Comparison of ENCODE assay signal across 30 cellular contexts in the genomic region with DNA sequence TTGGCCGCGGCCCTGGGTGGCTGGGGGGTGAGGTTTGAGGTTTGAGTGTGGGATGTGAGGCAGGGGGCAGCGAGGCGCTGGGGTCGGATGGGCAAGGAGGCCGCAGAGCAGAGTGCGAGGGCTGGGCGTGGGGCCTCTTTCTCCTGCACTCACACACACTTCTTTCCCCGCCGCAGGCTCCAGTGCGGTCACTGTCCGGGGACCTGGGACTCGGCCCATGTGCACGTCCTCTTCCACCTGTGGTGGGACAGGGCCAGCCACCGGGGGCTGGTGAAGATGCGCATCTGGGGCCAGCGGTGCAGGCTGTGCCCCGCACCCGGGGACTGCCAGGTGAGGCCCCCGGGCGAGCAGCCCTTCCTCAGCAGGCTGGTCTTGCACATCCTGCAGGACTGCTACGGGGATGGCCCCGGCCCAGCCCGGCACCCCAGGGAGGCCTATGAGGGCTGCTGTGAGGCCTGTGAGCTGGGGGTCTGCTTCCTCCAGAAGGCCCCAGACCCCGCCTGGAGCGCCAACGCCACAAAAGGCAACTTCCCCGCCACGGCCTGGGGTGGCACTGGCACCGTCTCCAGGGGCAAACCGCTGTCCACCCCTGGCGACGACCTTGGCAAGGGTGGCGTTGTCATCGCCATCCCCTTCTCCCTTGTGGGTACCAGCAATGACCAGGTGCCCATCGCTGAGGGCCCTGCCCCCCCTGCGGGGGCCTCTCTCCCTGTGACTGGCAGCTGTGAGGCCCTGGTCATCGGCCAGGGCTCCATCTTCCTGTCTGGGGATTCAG. TPM values are rescaled to one million over a fixed set of nuclear protein-coding genes. Genes with fewer than 3 reads are reported as not detected.
DNase-seq lines count a peak whose midpoint lies in the region; ATAC-seq, FAIRE-seq and TF ChIP-seq lines count a peak whose summit lies in the region.
"Had no signal": no experiment of that assay in that cellular context is flagged by ENCODE, and none has a peak within 500 bp of the region (broad histone marks: within the 10 kb centered on the region; RNA-seq: fewer than 3 reads in every experiment).

No MANE protein-coding gene starts in this region.

- peaks cover 53% of the 10 kb centered on the region for H3K27me3 ChIP-seq in left ventricle myocardium inferior (ENCODE audit: low read depth)
- H3K27me3 ChIP-seq in prostate gland (replicated peaks; ENCODE audit: insufficient read depth) = no peaks in the 10 kb centered on the region
- H3K27me3 ChIP-seq: MG63, uterus had no signal

- intact Hi-C loops in Right ventricle myocardium inferior (cut with DNase I) = no loop called here
- intact Hi-C loops in left ventricle myocardium inferior (cut with micrococcal nuclease) = no loop called here
- intact Hi-C loops in kidney (cut with DNase I) = loop anchor here (10.0 kb wide), 1 partner anchor 137 kb away; the partner anchor contains the start of gene D2HGDH
- intact Hi-C loops in prostate gland (cut with DNase I) = no loop called here

- no peaks in the 10 kb centered on the region for H3K4me1 ChIP-seq in left ventricle myocardium inferior
- H3K4me1 ChIP-seq in kidney (ENCODE audit: control insufficient read depth in 1 of 2, insufficient read depth in 1 of 2, low read depth in 1 of 2, low read length in 2 of 2) = no peaks in the 10 kb centered on the region
- H3K4me1 ChIP-seq in prostate gland (replicated peaks) = peaks cover 5% of the 10 kb centered on the region
- H3K4me1 ChIP-seq: left lung had no signal

- H3K36me3 Mint-ChIP-seq in stimulated activated naive B cell treated with anti-CD40 and anti-IgM and Interleukin-4, amounts not matched to agents 10 μg/mL and 1 μg/mL and 100 μg/mL, for 72 hours = peaks cover 0 to 7% of the 10 kb centered on the region in 2 donors
- H3K36me3 Mint-ChIP-seq: activated CD4-positive, alpha-beta memory T cell treated with anti-CD3 and anti-CD28 coated beads for 36 hours; activated naive CD4-positive, alpha-beta T cell treated with anti-CD3 and anti-CD28 coated beads, Interleukin-2, amount 10 ng/mL, durations not matched to agents 7 days and 5 days had no signal

- H3K4me1 Mint-ChIP-seq in stimulated activated naive B cell treated with anti-CD40 and anti-IgM and Interleukin-4, amounts not matched to agents 10 μg/mL and 1 μg/mL and 100 μg/mL, for 72 hours = peaks cover 20 to 26% of the 10 kb centered on the region in 2 donors

- no peaks in the 10 kb centered on the region for H3K9me3 ChIP-seq in left ventricle myocardium inferior (replicated peaks)
- H3K9me3 ChIP-seq in KOPT-K1 (ENCODE audit: insufficient read depth, low read length, poor library complexity, severe bottlenecking) = no peaks in the 10 kb centered on the region
- H3K9me3 ChIP-seq in kidney (ENCODE audit: control insufficient read depth in 1 of 2, low read length in 2 of 2) = no peaks in the 10 kb centered on the region
- no peaks in the 10 kb centered on the region for H3K9me3 ChIP-seq in prostate gland
- H3K9me3 ChIP-seq: left lung, MG63, thoracic aorta, uterus had no signal

- no peak overlapping the region for H3K9ac ChIP-seq in kidney (ENCODE audit: low read length in 2 of 2)

- peaks cover 9% of the 10 kb centered on the region in 2 donors for H3K9me3 Mint-ChIP-seq in stimulated activated naive B cell treated with anti-CD40 and anti-IgM and Interleukin-4, amounts not matched to agents 10 μg/mL and 1 μg/mL and 100 μg/mL, for 72 hours
- H3K9me3 Mint-ChIP-seq: activated T-helper 17 cell treated with anti-CD3 and anti-CD28 coated beads, Interleukin-2, amount 50 U/mL, for 72 hours; HFFc6 had no signal

- whole genome bisulfite sequencing in prostate gland = 92% methylated on average over 37 of the region's 38 CpGs

- peak overlapping the region; percentile 77 for H3K27ac Mint-ChIP-seq in stimulated activated naive B cell treated with anti-CD40 and anti-IgM and Interleukin-4, amounts not matched to agents 10 μg/mL and 1 μg/mL and 100 μg/mL, for 72 hours
- H3K27ac Mint-ChIP-seq: activated CD4-positive, alpha-beta memory T cell treated with anti-CD3 and anti-CD28 coated beads for 36 hours; activated naive CD4-positive, alpha-beta T cell treated with anti-CD3 and anti-CD28 coated beads, Interleukin-2, amount 10 ng/mL, durations not matched to agents 7 days and 5 days; activated T-helper 17 cell treated with anti-CD3 and anti-CD28 coated beads, Interleukin-2, amount 50 U/mL, for 72 hours; HFFc6 had no signal

- H3K27ac ChIP-seq in left ventricle myocardium inferior (replicated peaks) = no peak overlapping the region
- peak overlapping the region; percentile 95 for H3K27ac ChIP-seq in KOPT-K1 (ENCODE audit: low read depth, low read length, poor library complexity, severe bottlenecking)
- no peak overlapping the region for H3K27ac ChIP-seq in kidney (ENCODE audit: low read depth in 2 of 2, low read length in 2 of 2)
- no peak overlapping the region for H3K27ac ChIP-seq in prostate gland
- H3K27ac ChIP-seq: HL-60, left lung, thoracic aorta, uterus had no signal

- no peak for FAIRE-seq in kidney (lab: Jason Lieb, UNC)
- FAIRE-seq: A204.1, colon, H1 had no signal

- H3K4me3 Mint-ChIP-seq in stimulated activated naive B cell treated with anti-CD40 and anti-IgM and Interleukin-4, amounts not matched to agents 10 μg/mL and 1 μg/mL and 100 μg/mL, for 72 hours = no peak overlapping the region
- H3K4me3 Mint-ChIP-seq: activated CD4-positive, alpha-beta memory T cell treated with anti-CD3 and anti-CD28 coated beads for 36 hours; activated naive CD4-positive, alpha-beta T cell treated with anti-CD3 and anti-CD28 coated beads, Interleukin-2, amount 10 ng/mL, durations not matched to agents 7 days and 5 days; activated T-helper 17 cell treated with anti-CD3 and anti-CD28 coated beads, Interleukin-2, amount 50 U/mL, for 72 hours; HFFc6 had no signal

- peaks cover 19 to 37% of the 10 kb centered on the region in 2 donors for H3K27me3 Mint-ChIP-seq in stimulated activated naive B cell treated with anti-CD40 and anti-IgM and Interleukin-4, amounts not matched to agents 10 μg/mL and 1 μg/mL and 100 μg/mL, for 72 hours
- H3K27me3 Mint-ChIP-seq: activated CD4-positive, alpha-beta memory T cell treated with anti-CD3 and anti-CD28 coated beads for 36 hours had no signal

- no peak for TF ChIP-seq POLR2A in prostate gland (IDR thresholded peaks at IDR 0.05)

- ATAC-seq in Right ventricle myocardium inferior = no peak
- no peak for ATAC-seq in stimulated activated naive B cell treated with anti-CD40 and anti-IgM and Interleukin-4, amounts not matched to agents 10 μg/mL and 1 μg/mL and 100 μg/mL, for 72 hours (replicated peaks)
- ATAC-seq: activated T-helper 17 cell treated with anti-CD3 and anti-CD28 coated beads, Interleukin-2, amount 50 U/mL, for 72 hours; left lung; PC-3 had no signal

- H3K4me3 ChIP-seq in left ventricle myocardium inferior = no peak overlapping the region
- no peak overlapping the region for H3K4me3 ChIP-seq in kidney (ENCODE audit: low read length in 2 of 2)
- H3K4me3 ChIP-seq in prostate gland = no peak overlapping the region
- H3K4me3 ChIP-seq: left lung, MG63, thoracic aorta, uterus had no signal

- peak; percentile 47 for DNase-seq in Right ventricle myocardium inferior (ENCODE audit: missing footprints)
- no peak for DNase-seq in left ventricle myocardium inferior
- DNase-seq in kidney = peak; percentile 73
- DNase-seq in stimulated activated naive B cell treated with anti-CD40 and anti-IgM and Interleukin-4, amounts not matched to agents 10 μg/mL and 1 μg/mL and 100 μg/mL, for 72 hours = no peak
- no peak for DNase-seq in prostate gland (ENCODE audit: low spot score)
- no peak for DNase-seq in NCI-H82 (lab: John Stamatoyannopoulos, UW)
- DNase-seq in iPS-NIHi11 (ENCODE audit: low spot score) = no peak
- DNase-seq: activated CD4-positive, alpha-beta memory T cell treated with anti-CD3 and anti-CD28 coated beads for 36 hours; activated CD4-positive, alpha-beta T cell treated with anti-CD3 and anti-CD28 coated beads for 1 hour; activated CD8-positive, alpha-beta memory T cell treated with anti-CD3 and anti-CD28 coated beads, Interleukin-2, amount 50 U/mL, for 48 hours; activated naive CD4-positive, alpha-beta T cell treated with anti-CD3 and anti-CD28 coated beads, Interleukin-2, amount 10 ng/mL, durations not matched to agents 7 days and 5 days; DMS153; effector CD4-positive, alpha-beta T cell; HFFc6; KG1; MG63; NCI-H2029; nucleus accumbens; PC-3; stimulated activated naive CD4-positive, alpha-beta T cell treated with Interleukin-2 at 50 U/mL for 16 hours; uterus had no signal

- TF ChIP-seq CTCF in left ventricle myocardium inferior (IDR thresholded peaks at IDR 0.05; ENCODE audit: borderline replicate concordance) (no peak), kidney (IDR thresholded peaks at IDR 0.05; ENCODE audit: borderline replicate concordance, extremely low read depth, insufficient read depth) (no peak), prostate gland (IDR thresholded peaks at IDR 0.05) (no peak)

- H3K36me3 ChIP-seq in left ventricle myocardium inferior (no peaks in the 10 kb centered on the region), KOPT-K1 (ENCODE audit: insufficient read depth, low read length) (no peaks in the 10 kb centered on the region), kidney (ENCODE audit: control insufficient read depth in 1 of 2, insufficient read depth in 2 of 2, low read length in 2 of 2) (no peaks in the 10 kb centered on the region), prostate gland (no peaks in the 10 kb centered on the region)
- H3K36me3 ChIP-seq: left lung, MG63, thoracic aorta, uterus had no signal

RNA-seq across cellular contexts. Expression of gene RTP5, which starts 2.2 kb away (rescaled TPM):
- total RNA-seq in Right ventricle myocardium inferior = not detected
- total RNA-seq in left ventricle myocardium inferior = not detected
- 0.13 TPM for total RNA-seq in kidney
- polyA plus RNA-seq in kidney (ENCODE audit: insufficient read depth, low read depth, low replicate concordance) = not detected
- under 1 TPM; 0.14 to 0.28 TPM for total RNA-seq in prostate gland
- total RNA-seq: H1, HFFc6, PC-3, pulmonary artery endothelial cell had no signal
- polyA plus RNA-seq: H1 had no signal

RNA-seq across cellular contexts. Expression of gene PDCD1, which starts 13.0 kb away (rescaled TPM):
- 1.2 TPM for total RNA-seq in Right ventricle myocardium inferior
- 3.3 TPM for total RNA-seq in left ventricle myocardium inferior
- total RNA-seq in kidney = 1.6 TPM
- 0.49 TPM for polyA plus RNA-seq in kidney (ENCODE audit: insufficient read depth, low read depth, low replicate concordance)
- under 1 TPM; 0.27 to 0.80 TPM for total RNA-seq in prostate gland
- total RNA-seq: HFFc6, PC-3, pulmonary artery endothelial cell had no signal

Comparison
In these comparisons a context has a peak if more than half of its experiments do, and no peak if none do; other contexts are left out.
1. DNase-seq: peak in Right ventricle myocardium inferior (single experiment) and kidney (single experiment); none in left ventricle myocardium inferior (single experiment), stimulated activated naive B cell treated with anti-CD40 and anti-IgM and Interleukin-4, amounts not matched to agents 10 μg/mL and 1 μg/mL and 100 μg/mL, for 72 hours (single experiment), prostate gland (single experiment), NCI-H82 (single experiment) and iPS-NIHi11 (single experiment).